20 cellular contexts compared by ENCODE assay signal in the genomic region with DNA sequence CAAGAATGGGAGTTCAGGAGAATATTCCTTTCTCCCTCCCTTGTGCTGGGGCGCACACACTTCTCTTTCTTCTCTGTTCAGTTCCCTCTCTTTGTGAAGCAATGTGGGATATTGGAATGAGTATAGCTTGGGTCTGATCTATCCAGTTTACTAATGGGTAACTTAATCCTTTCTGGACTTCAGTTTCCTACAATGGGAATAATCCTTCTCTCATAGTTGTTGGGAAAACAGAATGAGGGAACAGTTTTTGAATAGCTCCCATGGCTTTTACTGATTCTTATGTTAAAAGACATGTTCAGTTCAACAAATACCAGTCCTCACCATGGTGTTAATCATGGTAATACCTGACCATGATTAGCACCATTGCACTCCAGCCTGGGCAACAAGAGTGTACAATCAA.
DNase-seq lines count a peak whose midpoint lies in the region; ATAC-seq and TF ChIP-seq lines count a peak whose summit lies in the region.
"Had no signal": no experiment of that assay in that cellular context is flagged by ENCODE, and none has a peak within 500 bp of the region (broad histone marks: within the 10 kb centered on the region; RNA-seq: fewer than 3 reads in every experiment).

No MANE protein-coding gene starts in this region.

- no peaks in the 10 kb centered on the region for H3K9me2 ChIP-seq in GM23248 (ENCODE audit: insufficient read depth)

- H3K79me2 ChIP-seq in GM23248 (ENCODE audit: insufficient read depth) (no peaks in the 10 kb centered on the region), osteoblast (ENCODE audit: insufficient read depth, low read length) (no peaks in the 10 kb centered on the region)

- H3K4me3 Mint-ChIP-seq in activated CD4-positive, alpha-beta T cell treated with anti-CD3 and anti-CD28 coated beads, Interleukin-2, amount 10 ng/mL, durations not matched to agents 7 days and 5 days: no peak overlapping the region
- H3K4me3 Mint-ChIP-seq in activated CD4-positive, alpha-beta T cell treated with anti-CD3 and anti-CD28 coated beads for 36 hours: no peak overlapping the region
- H3K4me3 Mint-ChIP-seq in dendritic cell treated with granulocyte-macrophage colony-stimulating factor and Interleukin-4, amounts not matched to agents 40 ng/mL and 50 ng/mL, for 4 days: no peak overlapping the region
- H3K4me3 Mint-ChIP-seq: CD14-positive monocyte; CD4-positive, alpha-beta T cell; CD8-positive, alpha-beta memory T cell had no signal

- H2AFZ ChIP-seq in GM23248 (no peak overlapping the region), osteoblast (ENCODE audit: low read length) (no peak overlapping the region)

- no peak for ATAC-seq in activated CD4-positive, alpha-beta T cell treated with anti-CD3 and anti-CD28 coated beads for 36 hours

- DNase-seq in activated CD4-positive, alpha-beta T cell treated with anti-CD3 and anti-CD28 coated beads, Interleukin-2, amount 10 ng/mL, durations not matched to agents 7 days and 5 days: no peak
- DNase-seq in activated CD4-positive, alpha-beta T cell treated with anti-CD3 and anti-CD28 coated beads for 36 hours: no peak
- DNase-seq in GM23248: no peak
- no peak for DNase-seq in osteoblast (ENCODE audit: insufficient read length, low spot score, missing footprints)
- DNase-seq in SIG-M5 (lab: John Stamatoyannopoulos, UW): no peak
- no peak for DNase-seq in cortex of kidney (lab: John Stamatoyannopoulos, UW)
- DNase-seq: 8988T; ACHN; AML-193; BE2C; CD4-positive, alpha-beta T cell; CD8-positive, alpha-beta memory T cell; DMS 273 treated with DMSO at 0.1 percent for 48 hours; DMS79; GF-D8; GOT3 had no signal

- H3K4me1 ChIP-seq in GM23248 (ENCODE audit: insufficient read depth) (peaks cover 15% of the 10 kb centered on the region), osteoblast (ENCODE audit: insufficient read depth, low read length) (peaks cover 21% of the 10 kb centered on the region)
- H3K4me1 ChIP-seq: BE2C had no signal

- POLR2A ChIA-PET in activated CD4-positive, alpha-beta T cell treated with anti-CD3 and anti-CD28 coated beads, Interleukin-2, amount 10 ng/mL, durations not matched to agents 7 days and 5 days (lab: Charles Lee): interaction anchor here (0.6 kb wide), 1 partner anchor 8 kb away, joined by 5 read pairs; no protein-coding TSS in a partner anchor
- POLR2A ChIA-PET in activated CD4-positive, alpha-beta T cell treated with anti-CD3 and anti-CD28 coated beads for 36 hours (lab: Charles Lee): no interaction called here

- H3K27me3 ChIP-seq in GM23248 (replicated peaks; ENCODE audit: insufficient read depth) (no peaks in the 10 kb centered on the region), osteoblast (ENCODE audit: insufficient read depth, low read length) (no peaks in the 10 kb centered on the region)
- H3K27me3 ChIP-seq: BE2C; BLaER1 treated with 17β-estradiol and CSF1 and Interleukin-3, amounts not matched to agents 10 nM and 100 nM had no signal

- peak overlapping the region; percentile 36 for H3K27ac Mint-ChIP-seq in activated CD4-positive, alpha-beta T cell treated with anti-CD3 and anti-CD28 coated beads, Interleukin-2, amount 10 ng/mL, durations not matched to agents 7 days and 5 days
- H3K27ac Mint-ChIP-seq in activated CD4-positive, alpha-beta T cell treated with anti-CD3 and anti-CD28 coated beads for 36 hours: no peak overlapping the region
- peak overlapping the region; percentile 25 for H3K27ac Mint-ChIP-seq in dendritic cell treated with granulocyte-macrophage colony-stimulating factor and Interleukin-4, amounts not matched to agents 40 ng/mL and 50 ng/mL, for 4 days
- H3K27ac Mint-ChIP-seq: CD14-positive monocyte; CD4-positive, alpha-beta T cell had no signal

- CTCF ChIA-PET in activated CD4-positive, alpha-beta T cell treated with anti-CD3 and anti-CD28 coated beads, Interleukin-2, amount 10 ng/mL, durations not matched to agents 7 days and 5 days (lab: Charles Lee): interaction anchor here (0.9 to 1.8 kb wide), 5 partner anchors 9 to 92 kb away, joined by 3 to 4 read pairs (median 3); no protein-coding TSS in a partner anchor
- CTCF ChIA-PET in activated CD4-positive, alpha-beta T cell treated with anti-CD3 and anti-CD28 coated beads for 36 hours (lab: Charles Lee): interaction anchor here (0.7 to 1.2 kb wide), 3 partner anchors 9 to 115 kb away, joined by 3 to 6 read pairs (median 5); no protein-coding TSS in a partner anchor

- TF ChIP-seq CTCF in osteoblast (IDR thresholded peaks at IDR 0.05; ENCODE audit: extremely low read depth, low read depth, low read length): no peak

- WGBS in GM23248 (ENCODE audit: low coverage in 1 of 2, low lambda C conversion rate in 2 of 2, missing lambda C conversion rate in 2 of 2), 2 experiments: 93 to 100% methylated on average over 1 of the region's 1 CpG

- H3K27ac ChIP-seq in GM23248 (peak overlapping the region; percentile 45), osteoblast (ENCODE audit: low read depth, low read length) (peak overlapping the region; percentile 55)
- H3K27ac ChIP-seq: BLaER1 treated with 17β-estradiol and CSF1 and Interleukin-3, amounts not matched to agents 10 nM and 100 nM had no signal

- no peak overlapping the region for H3K4me3 ChIP-seq in GM23248
- H3K4me3 ChIP-seq in osteoblast (ENCODE audit: insufficient read depth, low read length): no peak overlapping the region
- H3K4me3 ChIP-seq: A549; BLaER1 treated with 17β-estradiol and CSF1 and Interleukin-3, amounts not matched to agents 10 nM and 100 nM had no signal

- H3K27me3 Mint-ChIP-seq in activated CD4-positive, alpha-beta T cell treated with anti-CD3 and anti-CD28 coated beads, Interleukin-2, amount 10 ng/mL, durations not matched to agents 7 days and 5 days: no peaks in the 10 kb centered on the region
- H3K27me3 Mint-ChIP-seq in activated CD4-positive, alpha-beta T cell treated with anti-CD3 and anti-CD28 coated beads for 36 hours: no peaks in the 10 kb centered on the region
- H3K27me3 Mint-ChIP-seq in dendritic cell treated with granulocyte-macrophage colony-stimulating factor and Interleukin-4, amounts not matched to agents 40 ng/mL and 50 ng/mL, for 4 days: peaks cover 8% of the 10 kb centered on the region
- H3K27me3 Mint-ChIP-seq: CD4-positive, alpha-beta T cell; CD8-positive, alpha-beta memory T cell had no signal

- H4K20me1 ChIP-seq in GM23248 (ENCODE audit: insufficient read depth): no peaks in the 10 kb centered on the region
- no peaks in the 10 kb centered on the region for H4K20me1 ChIP-seq in osteoblast (ENCODE audit: insufficient read depth, low read length)
- H4K20me1 ChIP-seq: BLaER1 treated with 17β-estradiol and CSF1 and Interleukin-3, amounts not matched to agents 10 nM and 100 nM had no signal

- H3F3A ChIP-seq in GM23248 (ENCODE audit: insufficient read depth): no peaks in the 10 kb centered on the region

- H3K9me3 Mint-ChIP-seq in activated CD4-positive, alpha-beta T cell treated with anti-CD3 and anti-CD28 coated beads, Interleukin-2, amount 10 ng/mL, durations not matched to agents 7 days and 5 days: peaks cover 7% of the 10 kb centered on the region
- H3K9me3 Mint-ChIP-seq in activated CD4-positive, alpha-beta T cell treated with anti-CD3 and anti-CD28 coated beads for 36 hours (ENCODE audit: low read depth): peaks cover 5% of the 10 kb centered on the region
- no peaks in the 10 kb centered on the region for H3K9me3 Mint-ChIP-seq in dendritic cell treated with granulocyte-macrophage colony-stimulating factor and Interleukin-4, amounts not matched to agents 40 ng/mL and 50 ng/mL, for 4 days
- H3K9me3 Mint-ChIP-seq: CD4-positive, alpha-beta T cell; CD8-positive, alpha-beta memory T cell had no signal

- peaks cover 21% of the 10 kb centered on the region for H3K36me3 Mint-ChIP-seq in activated CD4-positive, alpha-beta T cell treated with anti-CD3 and anti-CD28 coated beads, Interleukin-2, amount 10 ng/mL, durations not matched to agents 7 days and 5 days (ENCODE audit: low read depth)
- H3K36me3 Mint-ChIP-seq in activated CD4-positive, alpha-beta T cell treated with anti-CD3 and anti-CD28 coated beads for 36 hours (ENCODE audit: low read depth): no peaks in the 10 kb centered on the region
- no peaks in the 10 kb centered on the region for H3K36me3 Mint-ChIP-seq in dendritic cell treated with granulocyte-macrophage colony-stimulating factor and Interleukin-4, amounts not matched to agents 40 ng/mL and 50 ng/mL, for 4 days (ENCODE audit: low read depth)
- H3K36me3 Mint-ChIP-seq: CD14-positive monocyte had no signal

- H3K36me3 ChIP-seq in GM23248 (ENCODE audit: low read depth): no peaks in the 10 kb centered on the region
- H3K36me3 ChIP-seq in osteoblast (ENCODE audit: insufficient read depth, low read length): no peaks in the 10 kb centered on the region
- H3K36me3 ChIP-seq: BE2C had no signal

- H3K9ac ChIP-seq in GM23248: no peak overlapping the region
- H3K9ac ChIP-seq: BLaER1 treated with 17β-estradiol and CSF1 and Interleukin-3, amounts not matched to agents 10 nM and 100 nM had no signal

- intact Hi-C loops in activated CD4-positive, alpha-beta T cell treated with anti-CD3 and anti-CD28 coated beads for 36 hours (cut with DNase I, micrococcal nuclease): no loop called here
- intact Hi-C loops in dendritic cell treated with granulocyte-macrophage colony-stimulating factor and Interleukin-4, amounts not matched to agents 40 ng/mL and 50 ng/mL, for 4 days (cut with micrococcal nuclease): no loop called here

- peaks cover 68% of the 10 kb centered on the region for H3K4me1 Mint-ChIP-seq in activated CD4-positive, alpha-beta T cell treated with anti-CD3 and anti-CD28 coated beads, Interleukin-2, amount 10 ng/mL, durations not matched to agents 7 days and 5 days
- H3K4me1 Mint-ChIP-seq in activated CD4-positive, alpha-beta T cell treated with anti-CD3 and anti-CD28 coated beads for 36 hours: peaks cover 43% of the 10 kb centered on the region
- H3K4me1 Mint-ChIP-seq in dendritic cell treated with granulocyte-macrophage colony-stimulating factor and Interleukin-4, amounts not matched to agents 40 ng/mL and 50 ng/mL, for 4 days (ENCODE audit: low read depth): peaks cover 41% of the 10 kb centered on the region

- in situ Hi-C loops in GM23248 (cut with MboI): no loop called here

- no peaks in the 10 kb centered on the region for H3K9me3 ChIP-seq in GM23248 (ENCODE audit: low read depth)
- H3K9me3 ChIP-seq in osteoblast (ENCODE audit: low read depth, low read length): no peaks in the 10 kb centered on the region
- H3K9me3 ChIP-seq: A549, BE2C had no signal

- no peak overlapping the region for H3K4me2 ChIP-seq in GM23248 (ENCODE audit: unreplicated experiment)
- no peak overlapping the region for H3K4me2 ChIP-seq in osteoblast (ENCODE audit: insufficient read depth, low read length)
- H3K4me2 ChIP-seq: A549 had no signal
